11 cellular contexts compared by ENCODE assay signal in the genomic region with DNA sequence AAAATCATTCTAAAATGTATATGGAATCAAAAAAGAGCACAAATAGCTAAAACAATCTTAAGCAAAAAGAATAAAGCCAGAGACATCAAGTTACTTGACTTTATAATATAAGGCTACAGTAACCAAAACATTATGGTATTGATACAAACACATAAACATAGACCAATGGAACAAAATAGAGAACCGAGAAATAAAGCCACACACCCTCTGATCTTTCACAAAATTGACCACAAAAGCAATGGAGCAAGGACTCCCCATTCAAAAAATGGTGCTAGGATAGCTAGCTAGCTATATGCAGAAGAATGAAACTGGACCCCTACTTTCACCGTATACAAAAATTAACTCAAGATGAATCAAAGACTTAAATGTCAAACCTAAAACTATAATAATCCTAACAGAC. TPM values are rescaled to one million over a fixed set of nuclear protein-coding genes. Genes with fewer than 3 reads are reported as not detected.
"Had no signal": no experiment of that assay in that cellular context is flagged by ENCODE, and none has a peak within 500 bp of the region (broad histone marks: within the 10 kb centered on the region; RNA-seq: fewer than 3 reads in every experiment).

No MANE protein-coding gene starts in this region.

- ATAC-seq: HCT116, K562 had no signal

- H3K27ac ChIP-seq: GM23248, KMS-11 had no signal

- H3K4me3 Mint-ChIP-seq: HFFc6 had no signal

- H3K27ac Mint-ChIP-seq: HFFc6 had no signal

- DNase-seq: GM23248, GOT3, H7, HFFc6, IMR-90, Karpas-422 had no signal

- H3K4me3 ChIP-seq: GM23248, HAP-1, K562 had no signal

- H3K9me3 Mint-ChIP-seq: HFFc6 had no signal

RNA-seq across cellular contexts. Expression of gene GLYATL2, which starts 43.2 kb away (rescaled TPM):
- total RNA-seq: H7, HT-29, K562 had no signal
